ENCODE assay signal across 9 cellular contexts in genomic region chr1:21785764-21786163, GRCh38. TPM values are rescaled to one million over a fixed set of nuclear protein-coding genes. Genes with fewer than 3 reads are reported as not detected.
"Had no signal": no experiment of that assay in that cellular context is flagged by ENCODE, and none has a peak within 500 bp of the region (broad histone marks: within the 10 kb centered on the region; RNA-seq: fewer than 3 reads in every experiment).

No MANE protein-coding gene starts in this region.

RNA-seq across cellular contexts. Expression of gene LDLRAD2, which starts 26.3 kb away (rescaled TPM):
- total RNA-seq: dermis microvascular lymphatic vessel endothelial cell, esophagus squamous epithelium, gastrocnemius medialis, glomerular endothelial cell, left lobe of liver, left ventricle myocardium inferior, mammary epithelial cell, mononuclear cell had no signal
- polyA plus RNA-seq: mammary epithelial cell; naive thymus-derived CD4-positive, alpha-beta T cell had no signal
